ENCODE assay signal across 1 cellular context in genomic region chr10:70598857-70599295, GRCh38.
TF ChIP-seq lines count a peak whose summit lies in the region.

No MANE protein-coding gene starts in this region.

TF ChIP-seq in H1, 55 proteins besides CTCF, POLR2A, EP300 and RAD21 (continued from another document):
- no peak for TF ChIP-seq CHD7 (IDR thresholded peaks at IDR 0.05; ENCODE audit: insufficient replicate concordance, low read length)
- TF ChIP-seq SIRT6 (IDR thresholded peaks at IDR 0.05; ENCODE audit: low read length) = no peak
- no peak for TF ChIP-seq SP4 (IDR thresholded peaks at IDR 0.05; ENCODE audit: low read length)
- no peak for TF ChIP-seq KDM4A (IDR thresholded peaks at IDR 0.05; ENCODE audit: low read depth, low read length, severe bottlenecking)
- TF ChIP-seq TAF1 (IDR thresholded peaks at IDR 0.05; ENCODE audit: low read depth, low read length) = no peak
- TF ChIP-seq RXRA (IDR thresholded peaks at IDR 0.05; ENCODE audit: insufficient read depth, low read depth, low read length) = no peak
- no peak for TF ChIP-seq USF2 (IDR thresholded peaks at IDR 0.05; ENCODE audit: low read length)
- no peak for TF ChIP-seq JUND (IDR thresholded peaks at IDR 0.05; ENCODE audit: low read length)
- no peak for TF ChIP-seq CBX5 (IDR thresholded peaks at IDR 0.05; ENCODE audit: low read depth, low read length)
- no peak for TF ChIP-seq POLR2AphosphoS5 (IDR thresholded peaks at IDR 0.05; ENCODE audit: low read depth, low read length)
